ENCODE assay signal across 12 cellular contexts in the genomic region with DNA sequence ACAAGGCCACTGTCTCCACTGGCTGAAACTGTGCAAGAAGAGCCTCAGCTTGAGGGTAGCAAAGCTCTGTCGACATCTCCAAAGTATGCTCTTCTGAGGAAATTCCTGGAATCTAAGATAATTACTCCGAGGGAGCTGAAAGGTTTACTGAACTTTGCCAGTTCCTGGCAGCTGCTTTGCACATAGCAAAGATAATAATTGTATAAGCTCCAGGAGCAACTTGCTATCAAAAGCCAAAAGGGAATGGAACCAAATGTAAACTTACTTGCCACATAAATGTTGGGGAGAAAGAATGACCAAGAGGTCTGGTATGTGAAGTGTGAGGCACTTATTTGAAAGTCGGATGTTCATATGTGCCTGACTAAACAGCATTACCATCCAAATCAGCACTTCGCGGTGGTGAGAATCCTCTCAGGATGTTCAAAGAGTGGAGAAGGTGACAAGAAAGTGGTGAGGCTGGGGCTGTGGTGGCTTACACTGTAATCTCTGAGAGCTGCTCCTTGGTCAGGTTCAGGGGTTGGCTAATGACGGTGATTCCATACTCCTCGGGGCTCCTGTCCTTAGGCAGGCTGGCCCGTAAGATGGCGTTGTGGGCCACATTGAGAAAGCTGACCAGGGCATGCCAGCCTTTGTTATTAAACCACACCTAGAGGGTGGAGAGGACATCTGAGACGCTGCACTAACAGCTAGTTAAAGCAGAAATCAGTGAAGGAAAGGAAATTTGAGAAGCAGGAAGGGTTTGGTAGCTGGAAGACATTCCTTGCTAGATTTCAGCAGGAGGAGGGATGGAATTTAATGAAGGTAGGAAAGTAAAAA.
DNase-seq lines count a peak whose midpoint lies in the region; ATAC-seq and TF ChIP-seq lines count a peak whose summit lies in the region.
"Had no signal": no experiment of that assay in that cellular context is flagged by ENCODE, and none has a peak within 500 bp of the region (broad histone marks: within the 10 kb centered on the region; RNA-seq: fewer than 3 reads in every experiment).

No MANE protein-coding gene starts in this region.

- H3K9me3 ChIP-seq in lung (ENCODE audit: control insufficient read depth in 2 of 2, insufficient read depth in 1 of 2, low read length in 1 of 2) = no peaks in the 10 kb centered on the region
- H3K9me3 ChIP-seq: Caco-2 had no signal

- no peaks in the 10 kb centered on the region for H3K27me3 ChIP-seq in lung (ENCODE audit: control insufficient read depth, insufficient read depth)

- H3K27me3 Mint-ChIP-seq in endothelial cell (ENCODE audit: unreplicated experiment) = peaks cover 5% of the 10 kb centered on the region

- H3K27ac ChIP-seq in lung (ENCODE audit: low read depth in 1 of 2, low read length in 1 of 2) = peak overlapping the region in 1 of 2 donors; percentile 75
- H3K27ac ChIP-seq: foreskin keratinocyte had no signal

- in situ Hi-C loops in GM13977 (cut with MboI; ENCODE audit: low pct_unique_long_range_greater_than_20kb, low sequenced_read_pairs, unreplicated experiment) = no loop called here

- peaks cover 0 to 4% of the 10 kb centered on the region in 2 donors for H3K4me1 ChIP-seq in lung (ENCODE audit: control insufficient read depth in 2 of 2, insufficient read depth in 2 of 2, low read length in 2 of 2)
- H3K4me1 ChIP-seq: foreskin keratinocyte had no signal

- H3K4me3 Mint-ChIP-seq in endothelial cell (ENCODE audit: unreplicated experiment) = no peak overlapping the region

- peak; percentile 84 for DNase-seq in AG09319 (ENCODE audit: extremely low read depth, low read depth)
- DNase-seq in NCI-H2029 treated with DMSO at 0.1 percent for 48 hours (lab: John Stamatoyannopoulos, UW) = peak; percentile 24
- DNase-seq in endothelial cell (ENCODE audit: low spot score) = no peak
- DNase-seq in lung (ENCODE audit: low spot score) = peak; percentile 80
- DNase-seq in GM13977 (ENCODE audit: low spot score) = no peak
- no peak for DNase-seq in HT-29 (ENCODE audit: low spot score)
- DNase-seq: activated CD4-positive, alpha-beta T cell treated with anti-CD3 and anti-CD28 coated beads, Interleukin-2, amount 50 U/mL, for 48 hours; Caco-2; substantia nigra had no signal

- peak; percentile 48 for ATAC-seq in lung (ENCODE audit: insufficient read depth, low FRiP score)
- no peak for ATAC-seq in HG03280 (IDR thresholded peaks at IDR 0.05; ENCODE audit: unreplicated experiment)
- no peak for ATAC-seq in GM21528 (IDR thresholded peaks at IDR 0.05; ENCODE audit: low FRiP score, unreplicated experiment)
- ATAC-seq: foreskin keratinocyte had no signal

- no peak for TF ChIP-seq CTCF in AG09319 (IDR thresholded peaks at IDR 0.05; ENCODE audit: low read depth, low read length)
- TF ChIP-seq CTCF in endothelial cell (IDR thresholded peaks at IDR 0.05; ENCODE audit: unreplicated experiment) = no peak
- no peak for TF ChIP-seq CTCF in lung (IDR thresholded peaks at IDR 0.05; ENCODE audit: control extremely low read depth, extremely low read depth)
- no peak for TF ChIP-seq CTCF in GM13977 (IDR thresholded peaks at IDR 0.05; ENCODE audit: extremely low read depth, insufficient read depth, missing control alignments)

- H3K27ac Mint-ChIP-seq in endothelial cell (ENCODE audit: unreplicated experiment) = peak overlapping the region; percentile 34

- peaks cover 37% of the 10 kb centered on the region for H3K4me1 Mint-ChIP-seq in endothelial cell (ENCODE audit: unreplicated experiment)

- no peaks in the 10 kb centered on the region for H3K9me3 Mint-ChIP-seq in endothelial cell (ENCODE audit: unreplicated experiment)

- H3K36me3 Mint-ChIP-seq in endothelial cell (ENCODE audit: low read depth, unreplicated experiment) = peaks cover 31% of the 10 kb centered on the region

- H3K4me3 ChIP-seq in lung = no peak overlapping the region

- WGBS in lung, 2 donors = 60 to 80% methylated on average over 10 of the region's 10 CpGs

- no peaks in the 10 kb centered on the region for H3K36me3 ChIP-seq in lung (ENCODE audit: control insufficient read depth in 2 of 2, insufficient read depth in 2 of 2, low read length in 2 of 2)

Comparison
In these comparisons a context has a peak if more than half of its experiments do, and no peak if none do; other contexts are left out.
1. DNase-seq: peak in AG09319 (single experiment), NCI-H2029 treated with DMSO at 0.1 percent for 48 hours (single experiment) and lung (single experiment); none in endothelial cell (single experiment), GM13977 (single experiment) and HT-29 (single experiment).